ENCODE assay signal across 13 cellular contexts in the genomic region with DNA sequence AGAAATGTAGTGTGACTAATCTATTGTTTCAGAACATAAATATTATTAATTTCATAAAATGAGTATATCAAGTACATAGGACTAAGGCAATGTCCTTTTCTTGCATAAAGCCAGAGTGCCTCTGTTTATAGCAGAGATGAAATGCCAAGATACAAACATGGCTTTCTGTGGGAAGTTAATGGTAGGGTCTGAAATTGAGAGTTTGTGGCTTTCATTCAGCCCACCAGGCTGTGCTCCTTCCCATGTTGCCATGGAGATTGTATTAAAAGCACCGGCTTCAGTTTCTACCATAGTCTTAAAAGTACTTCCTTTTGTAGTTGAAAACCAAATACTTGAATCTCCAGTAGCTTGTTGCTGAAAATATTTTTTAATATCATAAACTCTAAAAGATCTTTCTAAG.
DNase-seq lines count a peak whose midpoint lies in the region; ATAC-seq and TF ChIP-seq lines count a peak whose summit lies in the region.
"Had no signal": no experiment of that assay in that cellular context is flagged by ENCODE, and none has a peak within 500 bp of the region (broad histone marks: within the 10 kb centered on the region; RNA-seq: fewer than 3 reads in every experiment).

No MANE protein-coding gene starts in this region.

- CTCF ChIA-PET in CD4-positive, alpha-beta memory T cell (lab: Charles Lee; ENCODE audit: partially characterized antibody) = no interaction called here

- intact Hi-C loops in CD4-positive, alpha-beta memory T cell (cut with micrococcal nuclease) = no loop called here

- ATAC-seq in GM18907 (IDR thresholded peaks at IDR 0.05; ENCODE audit: unreplicated experiment) (peak; percentile 90), GM21717 (IDR thresholded peaks at IDR 0.05; ENCODE audit: unreplicated experiment) (peak; percentile 80), HG03354 (IDR thresholded peaks at IDR 0.05; ENCODE audit: poor library complexity, severe bottlenecking, unreplicated experiment) (peak; percentile 98)
- ATAC-seq: activated T-cell treated with anti-CD3 and anti-CD28 coated beads, Interleukin-2, amount 50 U/mL, for 4 hours; HCT116; psoas muscle had no signal

- H3K9me2 ChIP-seq in neural cell (ENCODE audit: insufficient read depth, low read length) = no peaks in the 10 kb centered on the region

- no peaks in the 10 kb centered on the region for H3K27me3 ChIP-seq in neural cell (ENCODE audit: insufficient read depth, low read depth, low read length)
- no peaks in the 10 kb centered on the region for H3K27me3 ChIP-seq in CD4-positive, alpha-beta memory T cell (ENCODE audit: insufficient read depth, low read length)
- H3K27me3 ChIP-seq: MG63 had no signal

- no peak for TF ChIP-seq EP300 in neural cell (conservative IDR thresholded peaks at IDR 0.05; ENCODE audit: poor library complexity, severe bottlenecking)

- no peaks in the 10 kb centered on the region for H3K79me2 ChIP-seq in neural cell (replicated peaks; ENCODE audit: insufficient read depth, low read length)

- DNase-seq in NCI-H69 (lab: John Stamatoyannopoulos, UW) = no peak
- no peak for DNase-seq in CD4-positive, alpha-beta memory T cell
- DNase-seq in DMS 273 treated with DMSO at 0.1 percent for 48 hours (lab: John Stamatoyannopoulos, UW) = no peak
- DNase-seq: activated T-cell treated with anti-CD3 and anti-CD28 coated beads, Interleukin-2, amount 50 U/mL, for 4 hours; central memory CD4-positive, alpha-beta T cell; MG63; psoas muscle; T1000 had no signal

- H3K4me1 ChIP-seq in CD4-positive, alpha-beta memory T cell (ENCODE audit: insufficient read depth, low read length) = no peaks in the 10 kb centered on the region

- H3K27ac Mint-ChIP-seq in CD4-positive, alpha-beta memory T cell = no peak overlapping the region

- H3K36me3 ChIP-seq in neural cell (ENCODE audit: insufficient read depth, low read length) = no peaks in the 10 kb centered on the region
- no peaks in the 10 kb centered on the region for H3K36me3 ChIP-seq in CD4-positive, alpha-beta memory T cell (ENCODE audit: insufficient read depth, low read length)
- H3K36me3 ChIP-seq: MG63 had no signal

- no peaks in the 10 kb centered on the region for H3F3A ChIP-seq in neural cell (ENCODE audit: insufficient read depth, low read length, poor library complexity, severe bottlenecking)

- no peaks in the 10 kb centered on the region for H4K20me1 ChIP-seq in neural cell (ENCODE audit: insufficient read depth)

- H3K4me1 Mint-ChIP-seq in CD4-positive, alpha-beta memory T cell = no peaks in the 10 kb centered on the region

- no peak overlapping the region for H2AFZ ChIP-seq in neural cell (ENCODE audit: low read depth, low read length)

- H3K36me3 Mint-ChIP-seq in CD4-positive, alpha-beta memory T cell = peaks cover 41 to 76% of the 10 kb centered on the region in 2 donors

- no peak for TF ChIP-seq CTCF in neural cell (IDR thresholded peaks at IDR 0.05; ENCODE audit: poor library complexity, severe bottlenecking)

- no peak for TF ChIP-seq RAD21 in neural cell (conservative IDR thresholded peaks at IDR 0.05)

- no peak overlapping the region for H3K27ac ChIP-seq in neural cell (ENCODE audit: low read length)
- no peak overlapping the region for H3K27ac ChIP-seq in CD4-positive, alpha-beta memory T cell (ENCODE audit: low read depth, low read length)
- H3K27ac ChIP-seq: psoas muscle had no signal

- H3K4me3 Mint-ChIP-seq in CD4-positive, alpha-beta memory T cell = no peak overlapping the region
- H3K4me3 Mint-ChIP-seq: activated T-cell treated with anti-CD3 and anti-CD28 coated beads, Interleukin-2, amount 50 U/mL, for 4 hours had no signal

- H3K27me3 Mint-ChIP-seq in CD4-positive, alpha-beta memory T cell = no peaks in the 10 kb centered on the region

- no peak overlapping the region for H3K4me3 ChIP-seq in neural cell (ENCODE audit: low read length)
- no peak overlapping the region for H3K4me3 ChIP-seq in CD4-positive, alpha-beta memory T cell (ENCODE audit: low read length in 2 of 2)
- H3K4me3 ChIP-seq: MG63, psoas muscle had no signal

- no peak overlapping the region for H3K4me2 ChIP-seq in neural cell (ENCODE audit: low read length)

- H3K9ac ChIP-seq in neural cell (ENCODE audit: low read length) = no peak overlapping the region

- H3K9me3 Mint-ChIP-seq in CD4-positive, alpha-beta memory T cell = peaks cover 5 to 28% (median 12%) of the 10 kb centered on the region in 8 donors

- POLR2A ChIA-PET in CD4-positive, alpha-beta memory T cell (lab: Charles Lee; ENCODE audit: partially characterized antibody) = no interaction called here

- no peaks in the 10 kb centered on the region for H3K9me3 ChIP-seq in neural cell (ENCODE audit: low read length)
- H3K9me3 ChIP-seq in CD4-positive, alpha-beta memory T cell (ENCODE audit: control insufficient read depth in 1 of 2, low read length in 2 of 2) = no peaks in the 10 kb centered on the region

TF ChIP-seq in neural cell, 6 proteins besides CTCF, POLR2A, EP300 and RAD21:
- peak; percentile 49 for TF ChIP-seq POLR2AphosphoS5 (IDR thresholded peaks at IDR 0.05)
- no peak for TF ChIP-seq SMC3 (conservative IDR thresholded peaks at IDR 0.05; ENCODE audit: poor library complexity)
